Comparison of ENCODE assay signal across 8 cellular contexts in genomic region chrX:74015379-74016019, GRCh38.
DNase-seq lines count a peak whose midpoint lies in the region; ATAC-seq and TF ChIP-seq lines count a peak whose summit lies in the region.

No MANE protein-coding gene starts in this region.

- CTCF ChIA-PET in A673 (lab: Charles Lee): interaction anchor here (0.6 to 1.2 kb wide), 3 partner anchors 147 to 159 kb away, joined by 3 to 4 read pairs (median 3); no protein-coding TSS in a partner anchor

- DNase-seq in A673 (ENCODE audit: low spot score): peak; percentile 85
- DNase-seq in NCI-H345 (lab: John Stamatoyannopoulos, UW): peak; percentile 62
- DNase-seq in activated CD4-positive, alpha-beta T cell treated with anti-CD3 and anti-CD28 coated beads for 4 hours: peak; percentile 43 to 77
- DNase-seq in colonic mucosa: peak; percentile 74
- DNase-seq in lower lobe of right lung: no peak
- peak; percentile 3 to 15 for DNase-seq in stimulated activated CD8-positive, alpha-beta memory T cell treated with anti-CD3 and anti-CD28 coated beads, Interleukin-15, amount 100 ng/mL, for 4 hours (ENCODE audit: low read depth in 2 of 2)

- ATAC-seq in GM18858 (IDR thresholded peaks at IDR 0.05; ENCODE audit: unreplicated experiment): peak; percentile 88
- ATAC-seq in HG03097 (IDR thresholded peaks at IDR 0.05; ENCODE audit: low FRiP score, unreplicated experiment): peak; percentile 85
- peak; percentile 79 to 89 for ATAC-seq in lower lobe of right lung

- intact Hi-C loops in A673 (cut with micrococcal nuclease; ENCODE audit: unreplicated experiment): loop anchor here (1.0 to 2.0 kb wide), 2 partner anchors 117 to 160 kb away; no protein-coding TSS in a partner anchor
- intact Hi-C loops in colonic mucosa (cut with DNase I): loop anchor here (2.0 to 10.0 kb wide), 3 partner anchors 117 to 329 kb away; no protein-coding TSS in a partner anchor
- intact Hi-C loops in lower lobe of right lung (cut with DNase I): no loop called here

- H3K27me3 ChIP-seq in A673 (replicated peaks; ENCODE audit: insufficient read depth, low read depth, low read length, poor library complexity) (no peaks in the 10 kb centered on the region), colonic mucosa (no peaks in the 10 kb centered on the region), lower lobe of right lung (ENCODE audit: low read depth) (no peaks in the 10 kb centered on the region)

- TF ChIP-seq CTCF in A673 (conservative IDR thresholded peaks at IDR 0.05; ENCODE audit: low read depth, low read length): peak; percentile 94
- peak; percentile 80 for TF ChIP-seq CTCF in colonic mucosa (IDR thresholded peaks at IDR 0.05)
- TF ChIP-seq CTCF in lower lobe of right lung (IDR thresholded peaks at IDR 0.05): peak; percentile 67

- H3K4me3 ChIP-seq in A673 (ENCODE audit: low read depth, low read length, poor library complexity, severe bottlenecking) (no peak overlapping the region), colonic mucosa (no peak overlapping the region), lower lobe of right lung (no peak overlapping the region)

- POLR2A ChIA-PET in A673 (lab: Charles Lee; ENCODE audit: low non-redundant PET): no interaction called here

- H3K36me3 ChIP-seq in A673 (ENCODE audit: insufficient read depth, low read length, poor library complexity, severe bottlenecking) (no peaks in the 10 kb centered on the region), colonic mucosa (no peaks in the 10 kb centered on the region), lower lobe of right lung (no peaks in the 10 kb centered on the region)

- H3K27ac ChIP-seq in A673 (ENCODE audit: low read depth, low read length, poor library complexity, severe bottlenecking) (no peak overlapping the region), colonic mucosa (no peak overlapping the region), lower lobe of right lung (no peak overlapping the region)

- H3K9me3 ChIP-seq in A673 (ENCODE audit: low read depth, low read length, poor library complexity, severe bottlenecking): no peaks in the 10 kb centered on the region
- H3K9me3 ChIP-seq in colonic mucosa: no peaks in the 10 kb centered on the region
- no peaks in the 10 kb centered on the region for H3K9me3 ChIP-seq in lower lobe of right lung

- no peak overlapping the region for H3K9ac ChIP-seq in colonic mucosa (ENCODE audit: low read depth in 2 of 2, low read length in 2 of 2)

- H3K4me1 ChIP-seq in A673 (ENCODE audit: insufficient read depth, low read length, poor library complexity, severe bottlenecking) (no peaks in the 10 kb centered on the region), colonic mucosa (no peaks in the 10 kb centered on the region), lower lobe of right lung (no peaks in the 10 kb centered on the region)

- no TSS peak for BruUV-seq in A673 (replicated peaks; lab: Mats Ljungman, UMichigan)
